In genomic region chr19:33640773-33641172, GRCh38 we compare ENCODE assay signal across 18 cellular contexts. TPM values are rescaled to one million over a fixed set of nuclear protein-coding genes. Genes with fewer than 3 reads are reported as not detected.
DNase-seq lines count a peak whose midpoint lies in the region; ATAC-seq, FAIRE-seq and TF ChIP-seq lines count a peak whose summit lies in the region.
"Had no signal": no experiment of that assay in that cellular context is flagged by ENCODE, and none has a peak within 500 bp of the region (broad histone marks: within the 10 kb centered on the region; RNA-seq: fewer than 3 reads in every experiment).

No MANE protein-coding gene starts in this region.

- TF ChIP-seq CTCF in A549 (IDR thresholded peaks at IDR 0.05): no peak
- no peak; the same call in 2 of the 3 replicates for TF ChIP-seq CTCF in H9 (conservative IDR thresholded peaks at IDR 0.05)
- no peak for TF ChIP-seq CTCF in smooth muscle cell (IDR thresholded peaks at IDR 0.05; ENCODE audit: borderline replicate concordance, insufficient read depth, poor library complexity, severe bottlenecking)

- H3K4me1 Mint-ChIP-seq in H9: peaks cover 38 to 41% of the 10 kb centered on the region in 2 experiments
- H3K4me1 Mint-ChIP-seq: CD8-positive, alpha-beta memory T cell had no signal

- H4K20me1 ChIP-seq in H9 (ENCODE audit: control insufficient read depth, insufficient read depth, insufficient read length) (no peaks in the 10 kb centered on the region), smooth muscle cell (ENCODE audit: low read depth) (no peaks in the 10 kb centered on the region)

- DNase-seq in A549 (ENCODE audit: low read depth in 1 of 2, low spot score in 1 of 2) (no peak), H9 (peak; percentile 58), ecto neural progenitor cell (ENCODE audit: low spot score) (peak; percentile 44), posterior vena cava (ENCODE audit: low spot score) (peak; percentile 67), DMS79 (lab: John Stamatoyannopoulos, UW) (no peak), smooth muscle cell (lab: John Stamatoyannopoulos, UW; ENCODE audit: unreplicated experiment) (no peak)
- DNase-seq: C1 segment of cervical spinal cord; CD8-positive, alpha-beta memory T cell; DMS79 treated with DMSO at 0.1 percent for 48 hours; HCEC 1CT; NCI-H1105; NCI-H2081 treated with DMSO at 0.1 percent for 48 hours had no signal

- 9% methylated on average over 9 of the region's 9 CpGs for WGBS in A549 (ENCODE audit: missing lambda C conversion rate)
- no CpG with 5 or more reads among the region's 9 CpGs for WGBS in H9 (ENCODE audit: extremely low coverage, insufficient read length, low lambda C conversion rate)
- WGBS in smooth muscle cell (ENCODE audit: low lambda C conversion rate): 82% methylated on average over 9 of the region's 9 CpGs

- no peak overlapping the region for H3K9ac ChIP-seq in H9 (ENCODE audit: extremely low read depth, insufficient read length, low read length)
- no peak overlapping the region for H3K9ac ChIP-seq in smooth muscle cell (ENCODE audit: low read depth)

- H3K14ac ChIP-seq in H9 (ENCODE audit: insufficient read depth, low read length): peak overlapping the region; percentile 1; the same call in 1 of the 2 replicates

- H2BK15ac ChIP-seq in H9 (ENCODE audit: low read depth, low read length): no peak overlapping the region

- H3K9me3 Mint-ChIP-seq in H9: no peaks in the 10 kb centered on the region

- H2AFZ ChIP-seq in H9 (ENCODE audit: low read length) (no peak overlapping the region), smooth muscle cell (ENCODE audit: low read depth) (no peak overlapping the region)

- no peak overlapping the region for H4K91ac ChIP-seq in H9 (ENCODE audit: insufficient read length, low read depth, low read length)

- H3T11ph ChIP-seq in H9 (ENCODE audit: low read length): no peak overlapping the region

- H3K27ac Mint-ChIP-seq in H9: no peak overlapping the region
- H3K27ac Mint-ChIP-seq: CD8-positive, alpha-beta memory T cell had no signal

- TF ChIP-seq POLR2A in A549 (IDR thresholded peaks at IDR 0.05; ENCODE audit: low read length): no peak

- no peak overlapping the region for H3K18ac ChIP-seq in H9 (ENCODE audit: insufficient read length, low read depth, low read length)

- POLR2A ChIA-PET in A549 (lab: Yijun Ruan, JAX): no interaction called here

- no peaks in the 10 kb centered on the region; a peak in 1 of 7 replicates for H3K36me3 Mint-ChIP-seq in H9 (ENCODE audit: insufficient read depth in 1 of 3, low read depth in 3 of 3)
- H3K36me3 Mint-ChIP-seq: CD8-positive, alpha-beta memory T cell had no signal

- TF ChIP-seq EP300 in A549 (IDR thresholded peaks at IDR 0.05): no peak

- no peak overlapping the region for H4K8ac ChIP-seq in H9 (replicated peaks; ENCODE audit: insufficient read length, low read depth, low read length)

- H3K27me3 ChIP-seq in H9 (ENCODE audit: insufficient read depth, low read length) (no peaks in the 10 kb centered on the region), smooth muscle cell (ENCODE audit: low read depth) (peaks cover 19% of the 10 kb centered on the region)
- H3K27me3 ChIP-seq: Peyer's patch had no signal

- H3K4me3 ChIP-seq in A549 (no peak overlapping the region), smooth muscle cell (no peak overlapping the region)
- H3K4me3 ChIP-seq: K562, Peyer's patch had no signal

- H3K9me3 ChIP-seq in A549 (no peaks in the 10 kb centered on the region), H9 (ENCODE audit: control insufficient read depth, low read depth, low read length) (no peaks in the 10 kb centered on the region), smooth muscle cell (replicated peaks; ENCODE audit: low read depth) (no peaks in the 10 kb centered on the region)
- H3K9me3 ChIP-seq: Peyer's patch had no signal

- TF ChIP-seq RAD21 in A549 (conservative IDR thresholded peaks at IDR 0.05 in 1 of 2, IDR thresholded peaks at IDR 0.05 in 1 of 2): no peak

- H3K79me2 ChIP-seq in H9 (ENCODE audit: insufficient read depth, low read length) (no peaks in the 10 kb centered on the region; the same call in 1 of the 2 replicates), smooth muscle cell (ENCODE audit: low read depth) (no peaks in the 10 kb centered on the region)

- H3K4me1 ChIP-seq in A549: no peaks in the 10 kb centered on the region
- H3K4me1 ChIP-seq in H9 (ENCODE audit: insufficient read depth, low read length): peaks cover 20% of the 10 kb centered on the region
- H3K4me1 ChIP-seq in smooth muscle cell (ENCODE audit: low read depth): no peaks in the 10 kb centered on the region
- H3K4me1 ChIP-seq: Peyer's patch had no signal

- no peak overlapping the region for H3K56ac ChIP-seq in H9 (ENCODE audit: insufficient read length, low read depth, low read length)

- ATAC-seq in A549 (peak; percentile 36 to 71; a peak in 3 of 6 replicates), HG02981 (IDR thresholded peaks at IDR 0.05; ENCODE audit: unreplicated experiment) (no peak)
- ATAC-seq: K562, Right ventricle myocardium inferior had no signal

- no peaks in the 10 kb centered on the region for H3K79me1 ChIP-seq in H9 (ENCODE audit: insufficient read depth, low read depth, low read length, poor library complexity, severe bottlenecking)

- no peak overlapping the region for H3K4ac ChIP-seq in H9 (ENCODE audit: low read depth, low read length)

- H2BK12ac ChIP-seq in H9 (ENCODE audit: insufficient read length, low read depth, low read length): no peak overlapping the region

- H2BK5ac ChIP-seq in H9 (ENCODE audit: insufficient read length, low read length): no peak overlapping the region

- H2BK20ac ChIP-seq in H9 (ENCODE audit: low read depth, low read length, poor library complexity, severe bottlenecking): no peak overlapping the region

- CTCF ChIA-PET in A549 (lab: Yijun Ruan, JAX): interaction anchor here (1.0 to 1.2 kb wide), 2 partner anchors 25 to 210 kb away, joined by 3 to 4 read pairs; no protein-coding TSS in a partner anchor

- H3K23ac ChIP-seq in H9 (ENCODE audit: insufficient read length, low read depth, low read length): no peak overlapping the region

- no peak overlapping the region for H4K5ac ChIP-seq in H9 (ENCODE audit: insufficient read length, low read depth, low read length)

- H2AK5ac ChIP-seq in H9 (ENCODE audit: insufficient read length, low read length): no peak overlapping the region

- no peak overlapping the region for H2BK120ac ChIP-seq in H9 (ENCODE audit: low read depth, low read length, poor library complexity, severe bottlenecking)

- no peaks in the 10 kb centered on the region for H3K36me3 ChIP-seq in smooth muscle cell (ENCODE audit: low read depth)
- H3K36me3 ChIP-seq: Peyer's patch had no signal

- intact Hi-C loops in posterior vena cava (cut with DNase I): no loop called here

- no peak overlapping the region for H3K27ac ChIP-seq in A549
- H3K27ac ChIP-seq in H9 (ENCODE audit: insufficient read length, low read depth, low read length): no peak overlapping the region
- no peak overlapping the region for H3K27ac ChIP-seq in smooth muscle cell (ENCODE audit: low read depth)
- H3K27ac ChIP-seq: Peyer's patch had no signal

- FAIRE-seq in A549 (lab: Jason Lieb, UNC): no peak
- FAIRE-seq: A204.1, D721Med, K562 had no signal

- H3F3A ChIP-seq in smooth muscle cell (ENCODE audit: low read depth): no peaks in the 10 kb centered on the region

- no peak overlapping the region for H3K4me2 ChIP-seq in A549
- H3K4me2 ChIP-seq in H9 (ENCODE audit: insufficient read depth, insufficient read length, low read length): no peak overlapping the region
- H3K4me2 ChIP-seq in smooth muscle cell: no peak overlapping the region

- no peak overlapping the region; a peak in 1 of 5 replicates for H3K4me3 Mint-ChIP-seq in H9
- H3K4me3 Mint-ChIP-seq: CD8-positive, alpha-beta memory T cell had no signal

- H3K23me2 ChIP-seq in H9 (ENCODE audit: insufficient read length, low read depth, low read length, poor library complexity, severe bottlenecking): peaks cover 3% of the 10 kb centered on the region

- H3K27me3 Mint-ChIP-seq in H9 (ENCODE audit: low read depth): peaks cover 4% of the 10 kb centered on the region

TF ChIP-seq in A549, 52 proteins besides CTCF, POLR2A, EP300 and RAD21:
- TF ChIP-seq SMC3 (IDR thresholded peaks at IDR 0.05) (no peak), TFCP2L1 (CRISPR knock-in tag; IDR thresholded peaks at IDR 0.05) (no peak), CHD2 (IDR thresholded peaks at IDR 0.05; ENCODE audit: low read length, partially characterized antibody) (no peak), CBX8 (IDR thresholded peaks at IDR 0.05) (no peak), FOXS1 (CRISPR knock-in tag; IDR thresholded peaks at IDR 0.05) (no peak), FOSB (CRISPR knock-in tag; IDR thresholded peaks at IDR 0.05) (no peak), PHF8 (IDR thresholded peaks at IDR 0.05; ENCODE audit: borderline replicate concordance, low read depth) (no peak), JUNB (IDR thresholded peaks at IDR 0.05) (no peak), HOXA7 (CRISPR knock-in tag; IDR thresholded peaks at IDR 0.05) (no peak), GATA3 (IDR thresholded peaks at IDR 0.05; ENCODE audit: borderline replicate concordance) (no peak)

RNA-seq across cellular contexts. Expression of gene CHST8, which starts 19.0 kb away (rescaled TPM):
- polyA plus RNA-seq in A549 (2011; rRNA removed) (not detected in 2 replicates), A549 (2017; fragmentation: RNase III; extraction: RNeasy Plus Mini Kit Qiagen cat#74134 plus additional on column Dnase treatment) (not detected in 3 replicates), smooth muscle cell (not detected in 2 replicates)
- polyA plus RNA-seq in A549 (2012; cell fraction: cytosol; rRNA removed): 0.07 and 0.08 TPM in 2 replicates
- 0.06 TPM in 1 of 2 replicates, not detected in the other for polyA plus RNA-seq in A549 (2012; cell fraction: nucleus; rRNA removed)
- not detected in 2 replicates for polyA minus RNA-seq in A549 (2011; rRNA and poly(A)+ RNA removed)
- total RNA-seq in H9 (2021) (4.9 and 5.1 TPM in 2 replicates), posterior vena cava (1 to 10 TPM in 1 of 2 donors, under 1 TPM in 1; 0.97 to 1.3 TPM), smooth muscle cell (not detected in 2 replicates)
- total RNA-seq: CD8-positive, alpha-beta memory T cell had no signal
- polyA plus RNA-seq: CD8-positive, alpha-beta memory T cell; K562 had no signal

Comparison
In these comparisons a context has a peak if more than half of its experiments do, and no peak if none do; other contexts are left out.
1. DNase-seq: peak in H9 (single experiment), ecto neural progenitor cell (single experiment) and posterior vena cava (single experiment); none in A549 (0 of 2), DMS79 (single experiment) and smooth muscle cell (single experiment).